Comparison of ENCODE assay signal across 8 cellular contexts in genomic region chr12:42326466-42327226, GRCh38. TPM values are rescaled to one million over a fixed set of nuclear protein-coding genes. Genes with fewer than 3 reads are reported as not detected.
A peak's percentile ranks its signal among the peaks of the same experiment; 100 is the strongest.
DNase-seq lines count a peak whose midpoint lies in the region; ATAC-seq, FAIRE-seq and TF ChIP-seq lines count a peak whose summit lies in the region.

No MANE protein-coding gene starts in this region.

- peak overlapping the region; percentile 96 to 100 (median 99) for H3K27ac Mint-ChIP-seq in IgD-negative memory B cell

- H3K36me3 Mint-ChIP-seq in IgD-negative memory B cell, result no peaks in the 10 kb centered on the region

- H3K4me3 Mint-ChIP-seq in IgD-negative memory B cell, result peak overlapping the region; percentile 98 to 100 (median 99)

- H3K4me1 ChIP-seq in osteoblast (ENCODE audit: insufficient read depth, low read length), result peaks cover 22% of the 10 kb centered on the region

- TF ChIP-seq CTCF in fibroblast of villous mesenchyme (IDR thresholded peaks at IDR 0.05; ENCODE audit: insufficient read depth, low read depth, low read length), result no peak
- no peak for TF ChIP-seq CTCF in osteoblast (IDR thresholded peaks at IDR 0.05; ENCODE audit: extremely low read depth, low read depth, low read length)

- H3K9me3 Mint-ChIP-seq in IgD-negative memory B cell, result no peaks in the 10 kb centered on the region

- peak overlapping the region; percentile 91 for H3K4me2 ChIP-seq in osteoblast (ENCODE audit: insufficient read depth, low read length)

- peaks cover 26% of the 10 kb centered on the region for H4K20me1 ChIP-seq in osteoblast (ENCODE audit: insufficient read depth, low read length)

- DNase-seq in COLO668 (lab: John Stamatoyannopoulos, UW; ENCODE audit: unreplicated experiment), result peak; percentile 11
- peak; percentile 35 for DNase-seq in activated T-cell treated with anti-CD3 and anti-CD28 coated beads, Interleukin-2, amount 50 U/mL, for 1 hour
- DNase-seq in fibroblast of villous mesenchyme (ENCODE audit: low read depth), result peak; percentile 40
- peak; percentile 77 for DNase-seq in osteoblast (ENCODE audit: insufficient read length, low spot score, missing footprints)
- no peak for DNase-seq in RCC 7860 (ENCODE audit: low spot score)

- peaks cover 70% of the 10 kb centered on the region for H3K79me2 ChIP-seq in osteoblast (ENCODE audit: insufficient read depth, low read length)

- FAIRE-seq in RCC 7860 (lab: Jason Lieb, UNC), result no peak

- peak overlapping the region; percentile 89 for H3K4me3 ChIP-seq in fibroblast of villous mesenchyme (ENCODE audit: low read depth, low read length)
- peak overlapping the region; percentile 94 for H3K4me3 ChIP-seq in osteoblast (ENCODE audit: insufficient read depth, low read length)

- peak overlapping the region; percentile 95 for H2AFZ ChIP-seq in osteoblast (ENCODE audit: low read length)

- peak; percentile 20 for ATAC-seq in GM19438 (IDR thresholded peaks at IDR 0.05; ENCODE audit: low read depth, unreplicated experiment)
- ATAC-seq in GM19397 (IDR thresholded peaks at IDR 0.05; ENCODE audit: unreplicated experiment), result no peak

- H3K27ac ChIP-seq in osteoblast (ENCODE audit: low read depth, low read length), result peak overlapping the region; percentile 84

- H3K36me3 ChIP-seq in osteoblast (ENCODE audit: insufficient read depth, low read length), result peaks cover 2% of the 10 kb centered on the region

- no peaks in the 10 kb centered on the region for H3K27me3 Mint-ChIP-seq in IgD-negative memory B cell

- H3K27me3 ChIP-seq in osteoblast (ENCODE audit: insufficient read depth, low read length), result no peaks in the 10 kb centered on the region

- peaks cover 27 to 53% (median 38%) of the 10 kb centered on the region in 3 donors for H3K4me1 Mint-ChIP-seq in IgD-negative memory B cell

- no peaks in the 10 kb centered on the region for H3K9me3 ChIP-seq in osteoblast (ENCODE audit: low read depth, low read length)

RNA-seq across cellular contexts. Expression of gene PPHLN1, which starts 0.7 kb away (rescaled TPM):
- 114 TPM for polyA plus RNA-seq in IgD-negative memory B cell
- total RNA-seq in fibroblast of villous mesenchyme (62.5 and 75.1 TPM in 2 replicates), osteoblast (67.8 and 70.9 TPM in 2 replicates)

RNA-seq across cellular contexts. Expression of gene ZCRB1, which starts 0.8 kb away (rescaled TPM):
- polyA plus RNA-seq in IgD-negative memory B cell, result 93.5 TPM
- total RNA-seq in fibroblast of villous mesenchyme, result 40.2 and 42.2 TPM in 2 replicates
- total RNA-seq in osteoblast, result 32.6 and 41.8 TPM in 2 replicates
